ENCODE assay signal across 8 cellular contexts in the genomic region with DNA sequence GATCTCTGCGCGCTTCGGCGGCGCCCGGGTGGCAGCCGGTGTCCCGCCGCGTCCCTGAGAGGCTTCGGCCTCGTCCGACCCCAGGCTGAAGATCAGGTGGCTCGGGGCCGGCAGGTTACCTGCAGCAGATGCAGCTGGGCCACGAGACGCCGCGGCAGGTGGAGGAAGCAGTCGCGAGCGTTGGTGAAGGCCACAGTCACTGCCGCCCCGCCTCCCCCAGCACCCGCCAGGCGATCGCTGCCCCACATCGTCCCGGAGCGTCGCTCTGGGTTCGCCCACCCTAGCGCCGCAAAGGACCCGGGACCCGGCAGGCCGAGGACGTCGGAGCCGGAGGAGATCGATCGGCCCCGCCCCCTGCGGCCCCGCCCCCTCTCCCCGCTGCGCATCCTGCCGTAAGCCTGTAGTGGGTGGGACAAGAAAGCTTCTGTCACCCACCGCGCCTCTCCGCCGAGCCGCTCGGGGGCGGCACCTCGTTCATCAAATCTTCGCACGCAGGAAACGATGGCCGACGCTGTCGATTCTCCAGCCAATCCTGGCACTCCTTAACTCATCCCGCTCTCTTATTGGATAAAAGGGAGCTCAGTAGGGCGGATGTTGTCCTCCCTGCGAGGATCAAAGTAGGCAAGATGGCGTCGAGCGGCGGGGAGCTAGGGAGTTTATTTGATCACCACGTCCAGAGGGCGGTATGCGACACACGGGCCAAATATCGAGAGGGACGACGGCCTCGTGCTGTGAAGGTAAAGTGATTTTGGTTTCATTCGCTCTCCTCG.
DNase-seq lines count a peak whose midpoint lies in the region; ATAC-seq lines count a peak whose summit lies in the region.

Gene PEX1, minus strand, starts transcription at position 333 of the 770 bp plus-strand sequence. Its CDS starts 85 bp downstream, at position 248.
Gene RBM48, plus strand, starts transcription at position 608 of the 770 bp plus-strand sequence. Its CDS starts 19 bp downstream, at position 627.

- ATAC-seq in GM19372 (IDR thresholded peaks at IDR 0.05; ENCODE audit: low read depth, unreplicated experiment): peak; percentile 93
- ATAC-seq in HG03558 (IDR thresholded peaks at IDR 0.05; ENCODE audit: extremely low read depth, unreplicated experiment): peak; percentile 96

- peak; percentile 99 for DNase-seq in CD1c-positive myeloid dendritic cell (ENCODE audit: extremely low spot score)
- DNase-seq in NCI-H748 (lab: John Stamatoyannopoulos, UW; ENCODE audit: unreplicated experiment): peak; percentile 99
- peak; percentile 93 for DNase-seq in activated CD4-positive, alpha-beta T cell treated with anti-CD3 and anti-CD28 coated beads, Interleukin-2, amount 50 U/mL, for 1 hour
- DNase-seq in cortex of kidney (lab: John Stamatoyannopoulos, UW): peak; percentile 76
- peak; percentile 100 for DNase-seq in left kidney (ENCODE audit: low read depth, low spot score)
- DNase-seq in stimulated activated CD4-positive, alpha-beta T cell treated with anti-CD3 and anti-CD28 coated beads, Interleukin-2, amount 100 ng/mL, for 24 hours: peak; percentile 92 to 93

Comparison
In these comparisons a context has a peak if more than half of its experiments do, and no peak if none do; other contexts are left out.
1. Peak in every context shown above with its lines: DNase-seq and ATAC-seq.